ENCODE assay signal across 21 cellular contexts in the genomic region with DNA sequence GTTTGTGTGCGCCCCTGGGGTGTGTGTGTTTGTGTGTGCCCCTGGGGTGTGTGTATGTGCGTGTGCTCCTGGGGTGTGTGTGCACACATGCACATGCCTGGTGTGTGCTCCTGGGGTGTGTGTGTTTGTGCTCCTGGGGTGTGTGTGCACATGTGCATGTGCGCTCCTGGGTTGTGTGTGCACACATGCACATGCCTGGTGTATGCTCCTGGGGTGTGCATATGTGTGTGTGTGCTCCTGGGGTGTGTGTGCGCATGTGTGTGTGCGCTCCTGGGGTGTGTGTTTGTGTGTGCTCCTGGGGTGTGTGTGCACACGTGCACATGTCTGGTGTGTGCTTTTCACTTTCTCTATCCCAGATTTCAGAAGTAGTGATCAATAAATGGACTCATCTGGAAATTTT.
DNase-seq lines count a peak whose midpoint lies in the region; ATAC-seq and TF ChIP-seq lines count a peak whose summit lies in the region.
"Had no signal": no experiment of that assay in that cellular context is flagged by ENCODE, and none has a peak within 500 bp of the region (broad histone marks: within the 10 kb centered on the region; RNA-seq: fewer than 3 reads in every experiment).

No MANE protein-coding gene starts in this region.

- no peaks in the 10 kb centered on the region for H3K36me3 Mint-ChIP-seq in nephron (ENCODE audit: low read depth)
- peaks cover 5% of the 10 kb centered on the region for H3K36me3 Mint-ChIP-seq in osteocyte (ENCODE audit: unreplicated experiment)

- no peak for TF ChIP-seq CTCF in colonic mucosa (IDR thresholded peaks at IDR 0.05)
- TF ChIP-seq CTCF in nephron (IDR thresholded peaks at IDR 0.05; ENCODE audit: unreplicated experiment in 3 of 3) = no peak
- TF ChIP-seq CTCF in osteocyte (IDR thresholded peaks at IDR 0.05) = no peak
- TF ChIP-seq CTCF in brain microvascular endothelial cell (IDR thresholded peaks at IDR 0.05; ENCODE audit: low read depth, low read length, missing control alignments) = no peak

- H3K4me1 Mint-ChIP-seq in nephron (peaks cover 35% of the 10 kb centered on the region), osteocyte (ENCODE audit: unreplicated experiment) (peaks cover 10% of the 10 kb centered on the region)

- in situ Hi-C loops in brain microvascular endothelial cell (cut with HindIII; ENCODE audit: low pct_ligation_motif_present, low sequenced_read_pairs) = no loop called here

- no peaks in the 10 kb centered on the region for H3K4me1 ChIP-seq in colonic mucosa
- H3K4me1 ChIP-seq: SJSA1 had no signal

- H3K9me3 Mint-ChIP-seq in nephron = peaks cover 2% of the 10 kb centered on the region
- no peaks in the 10 kb centered on the region for H3K9me3 Mint-ChIP-seq in osteocyte (ENCODE audit: unreplicated experiment)

- peaks cover 49% of the 10 kb centered on the region for H3K27me3 Mint-ChIP-seq in nephron (ENCODE audit: low read depth)
- peaks cover 21% of the 10 kb centered on the region for H3K27me3 Mint-ChIP-seq in osteocyte (ENCODE audit: unreplicated experiment)

- intact Hi-C loops in cardiac septum (cut with DNase I) (no loop called here), left cardiac atrium (cut with DNase I) (no loop called here), colonic mucosa (cut with DNase I) (no loop called here)

- DNase-seq in cardiac septum (ENCODE audit: low spot score) (peak; percentile 20), left cardiac atrium (no peak), colonic mucosa (peak; percentile 7), osteocyte (ENCODE audit: extremely low spot score, unreplicated experiment) (no peak), NCI-H748 (lab: John Stamatoyannopoulos, UW; ENCODE audit: unreplicated experiment) (no peak), brain microvascular endothelial cell (no peak)
- DNase-seq: Calu3; Karpas-422; NCI-H1092 treated with DMSO at 0.1 percent for 48 hours; NCI-H1436; NCI-H187; NCI-H2171 treated with DMSO at 0.1 percent for 48 hours; NCI-H345; NCI-H510A treated with DMSO at 0.1 percent for 48 hours; NCI-H82; NK-92 treated with Interleukin-12 subunit alpha and Interleukin-12 subunit beta, amount 100 ng/mL, for 24 hours; PC-3 had no signal

- no peak for ATAC-seq in left cardiac atrium
- ATAC-seq: PC-3, Right ventricle myocardium inferior had no signal

- H3K27ac Mint-ChIP-seq in nephron = peak overlapping the region; percentile 31 to 74 (median 38)
- no peak overlapping the region for H3K27ac Mint-ChIP-seq in osteocyte (ENCODE audit: unreplicated experiment)

- H3K4me3 ChIP-seq in colonic mucosa (no peak overlapping the region), brain microvascular endothelial cell (ENCODE audit: low read depth, low read length) (no peak overlapping the region)
- H3K4me3 ChIP-seq: SJSA1 had no signal

- no peaks in the 10 kb centered on the region for H3K27me3 ChIP-seq in colonic mucosa
- H3K27me3 ChIP-seq in brain microvascular endothelial cell (replicated peaks) = no peaks in the 10 kb centered on the region

- H3K36me3 ChIP-seq in colonic mucosa = no peaks in the 10 kb centered on the region
- no peaks in the 10 kb centered on the region for H3K36me3 ChIP-seq in brain microvascular endothelial cell (replicated peaks)
- H3K36me3 ChIP-seq: SJSA1 had no signal

- H3K4me3 Mint-ChIP-seq in nephron (no peak overlapping the region), osteocyte (ENCODE audit: unreplicated experiment) (no peak overlapping the region)

- no peaks in the 10 kb centered on the region for H3K9me3 ChIP-seq in colonic mucosa
- H3K9me3 ChIP-seq: SJSA1 had no signal

- H3K9ac ChIP-seq in colonic mucosa (ENCODE audit: low read depth in 2 of 2, low read length in 2 of 2) = no peak overlapping the region

- H3K27ac ChIP-seq in colonic mucosa = no peak overlapping the region
- no peak overlapping the region for H3K27ac ChIP-seq in brain microvascular endothelial cell
- H3K27ac ChIP-seq: HL-60, SJSA1 had no signal

Comparison
In these comparisons a context has a peak if more than half of its experiments do, and no peak if none do; other contexts are left out.
1. DNase-seq: peak in cardiac septum (single experiment) and colonic mucosa (single experiment); none in left cardiac atrium (single experiment), osteocyte (single experiment), NCI-H748 (single experiment) and brain microvascular endothelial cell (single experiment).